8 cellular contexts compared by ENCODE assay signal in the genomic region with DNA sequence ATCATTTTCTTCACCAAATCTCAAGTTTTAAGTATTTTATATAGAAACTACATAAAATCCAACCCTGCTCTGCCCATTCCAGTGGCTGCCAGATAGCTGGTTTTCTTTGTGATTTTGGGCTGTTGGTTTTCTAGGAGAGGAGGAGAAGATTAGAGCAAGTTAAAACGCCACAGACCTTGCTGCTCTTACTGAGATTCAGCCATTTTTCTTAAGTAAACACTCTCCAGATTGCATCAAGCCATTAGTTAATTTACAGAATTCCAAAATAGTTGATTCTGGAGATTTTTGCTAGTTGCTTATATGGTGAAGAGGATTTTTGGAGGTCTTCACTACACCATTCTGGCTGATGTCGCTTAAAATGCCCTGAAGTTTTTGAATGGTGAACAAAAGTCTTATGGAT.
"Had no signal": no experiment of that assay in that cellular context is flagged by ENCODE, and none has a peak within 500 bp of the region (broad histone marks: within the 10 kb centered on the region; RNA-seq: fewer than 3 reads in every experiment).

No MANE protein-coding gene starts in this region.

- FAIRE-seq: G401.6, GM12878, GM12891, GM12892, GM18507, GM19239 had no signal

- ATAC-seq: GM12878 had no signal

- DNase-seq: GDM1, GF-D8 had no signal

- H3K4me3 ChIP-seq: GM12878 had no signal
